31 cellular contexts compared by ENCODE assay signal in the genomic region with DNA sequence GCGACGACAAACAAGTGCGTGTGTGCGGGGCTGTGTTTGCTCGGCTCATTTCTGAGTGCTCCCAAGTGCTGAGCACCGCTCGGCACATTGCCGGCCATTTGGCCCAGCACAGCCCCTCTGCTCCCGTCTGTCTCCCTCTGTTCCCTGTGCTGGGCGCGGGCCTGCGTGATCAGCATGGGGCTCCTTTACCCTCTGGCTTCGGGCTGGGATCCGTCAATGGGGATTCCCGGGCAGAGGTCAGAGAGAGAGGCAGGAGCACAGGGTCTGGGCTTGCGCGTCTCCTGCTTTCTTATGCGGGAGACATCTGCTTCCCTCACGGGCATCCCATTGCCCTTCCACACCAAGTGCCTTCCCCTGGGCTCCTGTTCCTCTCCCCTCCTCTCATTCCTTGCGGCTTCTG.
"Had no signal": no experiment of that assay in that cellular context is flagged by ENCODE, and none has a peak within 500 bp of the region (broad histone marks: within the 10 kb centered on the region; RNA-seq: fewer than 3 reads in every experiment).

No MANE protein-coding gene starts in this region.

- H3K27me3 ChIP-seq: adrenal gland, pancreas, uterus had no signal

- H3K4me2 ChIP-seq: smooth muscle cell had no signal

- H3K4me1 Mint-ChIP-seq: activated CD4-positive, alpha-beta T cell treated with anti-CD3 and anti-CD28 coated beads, Interleukin-2, amount 10 ng/mL, durations not matched to agents 24 days and 14 days; activated naive CD8-positive, alpha-beta T cell treated with anti-CD3 and anti-CD28 coated beads for 36 hours; brain; immature natural killer cell; stimulated activated memory B cell treated with anti-CD40 and anti-IgM and Interleukin-4, amounts not matched to agents 10 μg/mL and 1 μg/mL and 100 μg/mL, for 72 hours; stimulated activated naive CD8-positive, alpha-beta T cell treated with anti-CD3 and anti-CD28 coated beads, Interleukin-15, amount 100 ng/mL, for 72 hours had no signal

- H3K36me3 Mint-ChIP-seq: activated naive CD8-positive, alpha-beta T cell treated with anti-CD3 and anti-CD28 coated beads for 36 hours; stimulated activated memory B cell treated with anti-CD40 and anti-IgM and Interleukin-4, amounts not matched to agents 10 μg/mL and 1 μg/mL and 100 μg/mL, for 72 hours had no signal

- DNase-seq: activated CD4-positive, alpha-beta memory T cell treated with anti-CD3 and anti-CD28 coated beads for 36 hours; activated CD4-positive, alpha-beta T cell treated with anti-CD3 and anti-CD28 coated beads, Interleukin-2, amount 10 ng/mL, durations not matched to agents 24 days and 14 days; activated CD4-positive, CD25-positive, alpha-beta regulatory T cell treated with anti-CD3 and anti-CD28 coated beads, Interleukin-2, amount 50 U/mL, for 72 hours; activated CD8-positive, alpha-beta memory T cell treated with anti-CD3 and anti-CD28 coated beads, Interleukin-2, amount 50 U/mL, for 4 hours; activated effector memory CD4-positive, alpha-beta T cell treated with anti-CD3 and anti-CD28 coated beads, Interleukin-2, amount 50 U/mL, for 16 hours; activated naive CD4-positive, alpha-beta T cell treated with anti-CD3 and anti-CD28 coated beads for 36 hours; activated naive CD8-positive, alpha-beta T cell treated with anti-CD3 and anti-CD28 coated beads for 36 hours; activated T-cell treated with anti-CD3 and anti-CD28 coated beads, Interleukin-2, amount 50 U/mL, for 1 hour; adrenal gland; dorsolateral prefrontal cortex; effector memory CD4-positive, alpha-beta T cell; immature natural killer cell; mesenchymal stem cell; psoas muscle; stimulated activated CD4-positive, alpha-beta T cell treated with anti-CD3 and anti-CD28 coated beads, Interleukin-1b, Interleukin-23, amount 100 ng/mL, for 48 hours; stimulated activated CD4-positive, alpha-beta T cell treated with anti-CD3 and anti-CD28 coated beads, Interleukin-4, amount 100 ng/mL, for 4 hours; stimulated activated CD8-positive, alpha-beta memory T cell treated with anti-CD3 and anti-CD28 coated beads, Interleukin-4, amount 100 ng/mL, for 48 hours; stimulated activated naive CD8-positive, alpha-beta T cell treated with anti-CD3 and anti-CD28 coated beads, Interleukin-15, amount 100 ng/mL, for 72 hours; T1000; uterus; WERI-Rb-1 had no signal

- H3K4me3 ChIP-seq: adrenal gland, coronary artery, dorsolateral prefrontal cortex, pancreas, psoas muscle, smooth muscle cell, uterus had no signal

- H3K9me3 ChIP-seq: adrenal gland, neutrophil, pancreas, psoas muscle, uterus had no signal

- H3K4me3 Mint-ChIP-seq: activated CD4-positive, alpha-beta memory T cell treated with anti-CD3 and anti-CD28 coated beads for 36 hours; activated CD4-positive, alpha-beta T cell treated with anti-CD3 and anti-CD28 coated beads, Interleukin-2, amount 10 ng/mL, durations not matched to agents 24 days and 14 days; activated naive CD4-positive, alpha-beta T cell treated with anti-CD3 and anti-CD28 coated beads for 36 hours; activated naive CD8-positive, alpha-beta T cell treated with anti-CD3 and anti-CD28 coated beads for 36 hours; activated T-helper 1 cell treated with anti-CD3 and anti-CD28 coated beads, Interleukin-12 subunit alpha, Interleukin-12 subunit beta, Interleukin-2, Interleukin-4 antibody, amounts not matched to agents 30 ng/mL and 10 ng/mL and 1 ng/mL, durations not matched to agents 14 hours and 24 hours and 36 hours; brain; immature natural killer cell; natural killer cell treated with Interleukin-12 subunit alpha and Interleukin-12 subunit beta and Interleukin-15 and Interleukin-18, amount 100 ng/mL, for 72 hours; stimulated activated memory B cell treated with anti-CD40 and anti-IgM and Interleukin-4, amounts not matched to agents 10 μg/mL and 1 μg/mL and 100 μg/mL, for 72 hours; stimulated activated naive CD8-positive, alpha-beta T cell treated with anti-CD3 and anti-CD28 coated beads, Interleukin-15, amount 100 ng/mL, for 72 hours; T-helper 1 cell treated with Interleukin-12 subunit alpha and Interleukin-12 subunit beta and Interleukin-4 antibody, amounts not matched to agents 30 μg/mL and 1 μg/mL, for 36 hours; type B pancreatic cell had no signal

- H3K36me3 ChIP-seq: adrenal gland, neutrophil, pancreas, uterus, WERI-Rb-1 had no signal

- H3K27ac Mint-ChIP-seq: activated CD4-positive, alpha-beta memory T cell treated with anti-CD3 and anti-CD28 coated beads for 36 hours; activated CD4-positive, alpha-beta T cell treated with anti-CD3 and anti-CD28 coated beads, Interleukin-2, amount 10 ng/mL, durations not matched to agents 24 days and 14 days; activated naive CD4-positive, alpha-beta T cell treated with anti-CD3 and anti-CD28 coated beads for 36 hours; activated naive CD8-positive, alpha-beta T cell treated with anti-CD3 and anti-CD28 coated beads for 36 hours; activated T-helper 1 cell treated with anti-CD3 and anti-CD28 coated beads, Interleukin-12 subunit alpha, Interleukin-12 subunit beta, Interleukin-2, Interleukin-4 antibody, amounts not matched to agents 30 ng/mL and 10 ng/mL and 1 ng/mL, durations not matched to agents 14 hours and 24 hours and 36 hours; brain; immature natural killer cell; natural killer cell treated with Interleukin-12 subunit alpha and Interleukin-12 subunit beta and Interleukin-15 and Interleukin-18, amount 100 ng/mL, for 72 hours; stimulated activated memory B cell treated with anti-CD40 and anti-IgM and Interleukin-4, amounts not matched to agents 10 μg/mL and 1 μg/mL and 100 μg/mL, for 72 hours; stimulated activated naive CD8-positive, alpha-beta T cell treated with anti-CD3 and anti-CD28 coated beads, Interleukin-15, amount 100 ng/mL, for 72 hours; T-helper 1 cell treated with Interleukin-12 subunit alpha and Interleukin-12 subunit beta and Interleukin-4 antibody, amounts not matched to agents 30 μg/mL and 1 μg/mL, for 36 hours; type B pancreatic cell had no signal

- H3K27ac ChIP-seq: adrenal gland, coronary artery, dorsolateral prefrontal cortex, neutrophil, pancreas, psoas muscle, uterus, WERI-Rb-1 had no signal

- H3K9me3 Mint-ChIP-seq: activated T-helper 1 cell treated with anti-CD3 and anti-CD28 coated beads, Interleukin-12 subunit alpha, Interleukin-12 subunit beta, Interleukin-2, Interleukin-4 antibody, amounts not matched to agents 30 ng/mL and 10 ng/mL and 1 ng/mL, durations not matched to agents 14 hours and 24 hours and 36 hours had no signal

- H3K4me1 ChIP-seq: adrenal gland, pancreas, psoas muscle, uterus had no signal

- ATAC-seq: natural killer cell treated with Interleukin-12 subunit alpha and Interleukin-12 subunit beta and Interleukin-15 and Interleukin-18, amount 100 ng/mL, for 72 hours; stimulated activated memory B cell treated with anti-CD40 and anti-IgM and Interleukin-4, amounts not matched to agents 10 μg/mL and 1 μg/mL and 100 μg/mL, for 72 hours; stimulated activated naive CD8-positive, alpha-beta T cell treated with anti-CD3 and anti-CD28 coated beads, Interleukin-15, amount 100 ng/mL, for 72 hours had no signal
